In the genomic region with DNA sequence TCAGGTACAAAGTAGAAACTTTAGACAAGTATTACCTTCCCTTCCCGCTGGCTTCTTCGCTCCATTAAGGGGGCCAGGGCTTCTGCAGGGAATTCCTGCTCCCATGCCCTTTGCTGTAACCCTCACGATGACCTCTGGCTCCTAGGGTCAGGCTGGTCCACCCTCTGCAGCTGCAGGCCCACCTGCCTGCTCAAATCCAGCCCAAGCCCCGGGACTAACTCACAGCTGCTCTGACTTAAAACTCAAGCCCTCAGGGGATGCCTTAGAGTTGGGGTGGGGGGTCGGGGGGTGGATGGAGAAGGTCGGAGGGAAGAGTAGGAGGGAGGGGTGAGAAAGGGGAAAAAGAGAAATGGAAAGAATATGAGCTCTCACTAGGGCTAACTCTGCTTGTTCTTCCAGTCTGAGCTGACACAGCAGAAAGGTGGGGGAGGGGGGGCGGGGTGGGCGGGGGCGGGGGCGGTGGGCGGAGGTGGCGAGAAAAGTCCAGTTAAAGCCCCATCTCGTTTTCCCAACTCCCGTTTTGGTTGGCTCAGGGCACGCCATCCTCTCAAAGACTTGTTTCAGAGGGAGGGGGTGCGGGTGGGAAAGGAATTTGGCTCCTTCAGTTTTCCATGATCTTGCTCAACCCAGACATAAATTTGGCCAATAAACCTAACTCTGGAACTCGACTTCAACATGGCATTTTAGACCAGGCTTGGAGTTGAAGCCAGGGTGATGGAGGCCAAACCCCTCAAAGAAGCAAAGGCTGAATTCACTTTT, we compare ENCODE assay signal across 11 cellular contexts. TPM values are rescaled to one million over a fixed set of nuclear protein-coding genes. Genes with fewer than 3 reads are reported as not detected.
DNase-seq lines count a peak whose midpoint lies in the region; TF ChIP-seq lines count a peak whose summit lies in the region.
"Had no signal": no experiment of that assay in that cellular context is flagged by ENCODE, and none has a peak within 500 bp of the region (broad histone marks: within the 10 kb centered on the region; RNA-seq: fewer than 3 reads in every experiment).

No MANE protein-coding gene starts in this region.

- peaks cover 50% of the 10 kb centered on the region for H3K36me3 Mint-ChIP-seq in nephron (ENCODE audit: low read depth)

- H3K4me3 Mint-ChIP-seq in nephron: peak overlapping the region; percentile 84 to 89 (median 88)
- H3K4me3 Mint-ChIP-seq: central memory CD8-positive, alpha-beta T cell had no signal

- H3K9me3 Mint-ChIP-seq in nephron: no peaks in the 10 kb centered on the region
- H3K9me3 Mint-ChIP-seq: central memory CD8-positive, alpha-beta T cell had no signal

- H3K27ac ChIP-seq in ACC112 (ENCODE audit: low read depth, low read length) (peak overlapping the region; percentile 30; the same call in 1 of the 2 replicates), KMS-11 (peak overlapping the region; percentile 45)

- H3K9ac ChIP-seq in KMS-11: peak overlapping the region; percentile 24; the same call in 1 of the 2 replicates

- peak overlapping the region; percentile 4 to 75 (median 64) for H3K27ac Mint-ChIP-seq in nephron

- peak overlapping the region; percentile 96 for H3K4me2 ChIP-seq in KMS-11

- DNase-seq in epithelial cell of proximal tubule (ENCODE audit: low read depth): no peak
- no peak for DNase-seq in kidney tubule cell (ENCODE audit: low spot score)
- no peak for DNase-seq in GM19240 (ENCODE audit: insufficient read length, low spot score)
- no peak for DNase-seq in NOMO-1 treated with DMSO at 0.1 percent for 48 hours (lab: John Stamatoyannopoulos, UW; ENCODE audit: unreplicated experiment)
- no peak for DNase-seq in stimulated activated CD4-positive, alpha-beta T cell treated with anti-CD3 and anti-CD28 coated beads, Interleukin-12 subunit alpha, Interleukin-12 subunit beta, amount 100 ng/mL, for 4 hours
- DNase-seq: Karpas-422, T1000 had no signal

- no peaks in the 10 kb centered on the region for H4K20me1 ChIP-seq in KMS-11 (ENCODE audit: insufficient read depth)

- no peaks in the 10 kb centered on the region for H3K36me3 ChIP-seq in ACC112 (ENCODE audit: insufficient read depth, low read length)
- H3K36me3 ChIP-seq in KMS-11 (ENCODE audit: insufficient read depth): no peaks in the 10 kb centered on the region

- TF ChIP-seq CTCF in KMS-11 (conservative IDR thresholded peaks at IDR 0.05; ENCODE audit: low read depth, low read length): no peak
- TF ChIP-seq CTCF in epithelial cell of proximal tubule (conservative IDR thresholded peaks at IDR 0.05; ENCODE audit: low read depth, low read length): no peak
- no peak for TF ChIP-seq CTCF in nephron (IDR thresholded peaks at IDR 0.05; ENCODE audit: unreplicated experiment in 3 of 3)

- peak overlapping the region; percentile 74 for H3K4me3 ChIP-seq in ACC112 (ENCODE audit: low read depth, low read length)
- no peak overlapping the region for H3K4me3 ChIP-seq in KMS-11 (IDR thresholded peaks at IDR 0.05; ENCODE audit: insufficient read depth, low read depth, low read length)
- H3K4me3 ChIP-seq in epithelial cell of proximal tubule (ENCODE audit: low read depth, low read length): peak overlapping the region; percentile 35

- peaks cover 21% of the 10 kb centered on the region for H3K4me1 ChIP-seq in ACC112 (ENCODE audit: control insufficient read depth, insufficient read depth, low read length, unreplicated experiment)
- peaks cover 9% of the 10 kb centered on the region for H3K4me1 ChIP-seq in KMS-11 (ENCODE audit: low read depth, poor library complexity, severe bottlenecking)

- H3K79me2 ChIP-seq in ACC112 (ENCODE audit: control insufficient read depth, insufficient read depth, low read length, unreplicated experiment) (no peaks in the 10 kb centered on the region), KMS-11 (ENCODE audit: insufficient read depth, low read depth) (no peaks in the 10 kb centered on the region)

- H3K4me1 Mint-ChIP-seq in nephron: peaks cover 52% of the 10 kb centered on the region

- H2AFZ ChIP-seq in ACC112 (ENCODE audit: low read length, unreplicated experiment) (peak overlapping the region; percentile 10), KMS-11 (ENCODE audit: low read depth) (peak overlapping the region; percentile 79; the same call in 1 of the 2 replicates)

- peaks cover 20% of the 10 kb centered on the region for H3K27me3 ChIP-seq in ACC112 (ENCODE audit: insufficient read depth, low read length)
- H3K27me3 ChIP-seq in KMS-11 (ENCODE audit: insufficient read depth, low read depth): no peaks in the 10 kb centered on the region

- H3K27me3 Mint-ChIP-seq in nephron (ENCODE audit: low read depth): no peaks in the 10 kb centered on the region

RNA-seq across cellular contexts. Expression of a gene that starts 4.7 kb away (rescaled TPM):
- 61.9 and 111 TPM in 2 replicates for total RNA-seq in epithelial cell of proximal tubule

RNA-seq across cellular contexts. Expression of a gene that starts 57.4 kb away (rescaled TPM):
- 409 and 423 TPM in 2 replicates for total RNA-seq in epithelial cell of proximal tubule
